ENCODE assay signal across 9 cellular contexts in the genomic region with DNA sequence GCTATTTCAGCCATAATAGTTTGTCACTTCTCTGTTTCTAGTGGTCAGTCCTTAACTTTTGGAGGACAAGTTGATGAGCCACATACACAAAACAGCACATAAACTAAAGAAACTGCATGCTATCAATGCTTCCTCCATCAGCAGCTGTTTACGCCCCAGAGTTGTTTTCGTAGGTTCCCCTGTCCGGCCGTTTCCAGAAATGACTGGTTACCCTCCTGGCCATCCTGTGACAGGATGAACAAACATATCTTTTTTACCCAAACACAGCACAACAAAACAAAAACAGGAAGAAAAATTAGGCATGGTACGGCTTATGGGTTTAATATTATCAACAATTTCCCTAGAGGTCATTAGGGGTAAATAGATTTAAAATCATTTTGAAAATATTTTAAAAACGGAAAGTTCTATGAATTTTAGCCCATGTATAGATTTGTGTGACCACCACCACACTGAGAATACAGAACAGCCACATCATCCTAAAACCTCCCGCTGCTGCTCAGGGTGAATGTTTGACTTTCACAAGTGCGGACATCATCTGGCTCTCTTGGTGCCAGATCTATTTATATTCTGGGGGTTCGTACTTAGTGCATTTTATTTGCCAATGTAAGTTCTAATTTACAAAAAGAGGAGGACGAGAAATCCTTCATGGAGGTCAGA.
A peak's percentile ranks its signal among the peaks of the same experiment; 100 is the strongest.
DNase-seq lines count a peak whose midpoint lies in the region; ATAC-seq and TF ChIP-seq lines count a peak whose summit lies in the region.
"Had no signal": no experiment of that assay in that cellular context is flagged by ENCODE, and none has a peak within 500 bp of the region (broad histone marks: within the 10 kb centered on the region; RNA-seq: fewer than 3 reads in every experiment).

No MANE protein-coding gene starts in this region.

- H2BK12ac ChIP-seq in trophoblast cell (ENCODE audit: low read length): no peak overlapping the region

- no peak overlapping the region for H2BK120ac ChIP-seq in trophoblast cell (ENCODE audit: insufficient read depth, low read length, poor library complexity)

- no peak overlapping the region for H2BK5ac ChIP-seq in trophoblast cell (ENCODE audit: low read depth, low read length, poor library complexity)

- H4K8ac ChIP-seq in trophoblast cell (ENCODE audit: low read depth, low read length): no peak overlapping the region

- H3K4me3 ChIP-seq in neutrophil (ENCODE audit: low read depth in 1 of 2, low read length in 1 of 2) (no peak overlapping the region), trophoblast cell (ENCODE audit: low read depth, low read length) (no peak overlapping the region)
- no peak overlapping the region for H3K4me3 ChIP-seq in effector memory CD4-positive, alpha-beta T cell (ENCODE audit: insufficient read depth, low read depth, low read length, poor library complexity, severe bottlenecking)

- H4K91ac ChIP-seq in trophoblast cell (ENCODE audit: low read depth, low read length): no peak overlapping the region

- H3K4me1 ChIP-seq in neutrophil (ENCODE audit: control insufficient read depth in 1 of 2, insufficient read depth in 1 of 2, low read depth in 1 of 2, low read length in 1 of 2) (peaks cover 0 to 14% of the 10 kb centered on the region in 2 experiments), trophoblast cell (ENCODE audit: control insufficient read depth in 1 of 2, insufficient read depth in 2 of 2, low read length in 2 of 2) (no peaks in the 10 kb centered on the region)
- no peaks in the 10 kb centered on the region for H3K4me1 ChIP-seq in effector memory CD4-positive, alpha-beta T cell (ENCODE audit: control insufficient read depth, insufficient read depth, low read length, poor library complexity, severe bottlenecking)

- WGBS in trophoblast cell (ENCODE audit: extremely low coverage, insufficient coverage, insufficient read length): no CpG with 5 or more reads among the region's 10 CpGs

- no peak overlapping the region for H3K23ac ChIP-seq in trophoblast cell (ENCODE audit: low read length)

- ATAC-seq in GM18870 (IDR thresholded peaks at IDR 0.05; ENCODE audit: unreplicated experiment) (peak; percentile 76), HG02623 (IDR thresholded peaks at IDR 0.05; ENCODE audit: unreplicated experiment) (peak; percentile 52)

- H3K79me1 ChIP-seq in trophoblast cell (ENCODE audit: low read length): no peaks in the 10 kb centered on the region

- TF ChIP-seq CTCF in VCaP (conservative IDR thresholded peaks at IDR 0.05) (no peak), neutrophil (IDR thresholded peaks at IDR 0.05) (no peak)

- no peak overlapping the region for H3K9ac ChIP-seq in trophoblast cell (ENCODE audit: low read length)

- no peak overlapping the region for H3K4me2 ChIP-seq in trophoblast cell (ENCODE audit: low read length)

- no peak overlapping the region for H3K18ac ChIP-seq in trophoblast cell (ENCODE audit: low read length)

- no peak overlapping the region for H2AFZ ChIP-seq in trophoblast cell (ENCODE audit: insufficient read depth, low read length, poor library complexity)

- no peaks in the 10 kb centered on the region for H3K27me3 ChIP-seq in neutrophil
- no peaks in the 10 kb centered on the region for H3K27me3 ChIP-seq in trophoblast cell (ENCODE audit: insufficient read depth, low read length)
- no peaks in the 10 kb centered on the region for H3K27me3 ChIP-seq in effector memory CD4-positive, alpha-beta T cell (replicated peaks; ENCODE audit: control insufficient read depth, insufficient read depth, low read length, poor library complexity, severe bottlenecking)

- peak overlapping the region; percentile 58 for H3K27ac ChIP-seq in VCaP
- H3K27ac ChIP-seq in neutrophil: peak overlapping the region; percentile 71
- H3K27ac ChIP-seq in trophoblast cell (ENCODE audit: low read depth, low read length): no peak overlapping the region
- H3K27ac ChIP-seq in effector memory CD4-positive, alpha-beta T cell (ENCODE audit: insufficient read depth, low read length, poor library complexity, severe bottlenecking): no peak overlapping the region

- no peak overlapping the region for H3K14ac ChIP-seq in trophoblast cell (ENCODE audit: low read length)

- no peaks in the 10 kb centered on the region for H3K79me2 ChIP-seq in trophoblast cell (ENCODE audit: control insufficient read depth, insufficient read depth, low read length, poor library complexity)

- no peak overlapping the region for H3K4ac ChIP-seq in trophoblast cell (ENCODE audit: low read depth, low read length)

- H2AK5ac ChIP-seq in trophoblast cell (ENCODE audit: low read length): no peak overlapping the region

- H4K12ac ChIP-seq in trophoblast cell (ENCODE audit: low read depth, low read length): no peak overlapping the region

- H3K9me3 ChIP-seq in neutrophil (no peaks in the 10 kb centered on the region), trophoblast cell (ENCODE audit: insufficient read depth, low read depth, low read length) (no peaks in the 10 kb centered on the region)
- H3K9me3 ChIP-seq in effector memory CD4-positive, alpha-beta T cell (ENCODE audit: control insufficient read depth, low read length): no peaks in the 10 kb centered on the region

- H3K36me3 ChIP-seq in neutrophil: peaks cover 66% of the 10 kb centered on the region
- no peaks in the 10 kb centered on the region for H3K36me3 ChIP-seq in trophoblast cell (ENCODE audit: control insufficient read depth in 1 of 2, insufficient read depth in 2 of 2, low read length in 2 of 2)
- H3K36me3 ChIP-seq in effector memory CD4-positive, alpha-beta T cell (ENCODE audit: control insufficient read depth, insufficient read depth, low read length): peaks cover 4% of the 10 kb centered on the region

- DNase-seq in trophoblast cell (no peak), NCI-H82 treated with DMSO at 0.1 percent for 48 hours (lab: John Stamatoyannopoulos, UW; ENCODE audit: unreplicated experiment) (no peak)
- DNase-seq in effector memory CD4-positive, alpha-beta T cell: no peak
- no peak for DNase-seq in activated effector memory CD4-positive, alpha-beta T cell treated with Interleukin-2 at 50 U/mL for 16 hours
- DNase-seq: activated naive CD4-positive, alpha-beta T cell treated with anti-CD3 and anti-CD28 coated beads, Interleukin-2, amount 50 U/mL, for 16 hours had no signal

Comparison
In these comparisons a context has a peak if more than half of its experiments do, and no peak if none do; other contexts are left out.
1. H3K27ac ChIP-seq: peak in VCaP (single experiment) and neutrophil (single experiment); none in trophoblast cell (single experiment) and effector memory CD4-positive, alpha-beta T cell (single experiment).